Comparison of ENCODE assay signal across 23 cellular contexts in genomic region chr16:84563316-84563715, GRCh38. TPM values are rescaled to one million over a fixed set of nuclear protein-coding genes. Genes with fewer than 3 reads are reported as not detected.
A peak's percentile ranks its signal among the peaks of the same experiment; 100 is the strongest.
DNase-seq lines count a peak whose midpoint lies in the region; ATAC-seq, FAIRE-seq and TF ChIP-seq lines count a peak whose summit lies in the region.
"Had no signal": no experiment of that assay in that cellular context is flagged by ENCODE, and none has a peak within 500 bp of the region (broad histone marks: within the 10 kb centered on the region; RNA-seq: fewer than 3 reads in every experiment).

No MANE protein-coding gene starts in this region.

- H3K9ac ChIP-seq in HepG2 (ENCODE audit: insufficient read depth, low read depth, low read length) = no peak overlapping the region
- H3K9ac ChIP-seq in endodermal cell (ENCODE audit: extremely low read depth, low read length, poor library complexity, severe bottlenecking) = no peak overlapping the region

- H3K27ac ChIP-seq in HepG2 (ENCODE audit: extremely low read length, insufficient read depth, low read length) (no peak overlapping the region), right lobe of liver (no peak overlapping the region), endodermal cell (ENCODE audit: low read depth, low read length) (no peak overlapping the region), body of pancreas (no peak overlapping the region)
- H3K27ac ChIP-seq: adrenal gland, VCaP had no signal

- DNase-seq in HepG2 (ENCODE audit: low spot score) (no peak), right lobe of liver (no peak), WTC11 (ENCODE audit: low spot score) (no peak), endodermal cell (no peak), body of pancreas (no peak), foreskin melanocyte (no peak)
- DNase-seq: activated T-cell treated with anti-CD3 and anti-CD28 coated beads, Interleukin-2, amount 50 U/mL, for 72 hours; adrenal gland; CD8-positive, alpha-beta memory T cell; dermis blood vessel endothelial cell; GF-D8; left lung; MG63; natural killer cell; NCI-H1417; NK-92 treated with Interleukin-12 subunit alpha and Interleukin-12 subunit beta, amount 100 ng/mL, for 24 hours; Peyer's patch; T-cell had no signal

- no peak overlapping the region for H2AFZ ChIP-seq in HepG2 (ENCODE audit: low read length)

- ATAC-seq in HepG2 (no peak), right lobe of liver (no peak), WTC11 (no peak), GM21447 (IDR thresholded peaks at IDR 0.05; ENCODE audit: unreplicated experiment) (no peak), body of pancreas (no peak)
- ATAC-seq: activated T-cell treated with anti-CD3 and anti-CD28 coated beads, Interleukin-2, amount 50 U/mL, for 72 hours; HCT116; natural killer cell; sciatic nerve; T-cell had no signal

- H3K27me3 Mint-ChIP-seq in WTC11 (ENCODE audit: low read depth) = no peaks in the 10 kb centered on the region
- H3K27me3 Mint-ChIP-seq in endodermal cell (ENCODE audit: insufficient read depth) = no peaks in the 10 kb centered on the region
- H3K27me3 Mint-ChIP-seq: T-cell had no signal

- no peak for TF ChIP-seq POLR2A in HepG2 (IDR thresholded peaks at IDR 0.05; ENCODE audit: insufficient read depth in 1 of 2, low read depth in 2 of 2, low read length in 2 of 2)
- TF ChIP-seq POLR2A in right lobe of liver (IDR thresholded peaks at IDR 0.05) = no peak
- no peak for TF ChIP-seq POLR2A in body of pancreas (IDR thresholded peaks at IDR 0.05)

- H3K36me3 Mint-ChIP-seq in WTC11 = peaks cover 2% of the 10 kb centered on the region
- H3K36me3 Mint-ChIP-seq in endodermal cell (ENCODE audit: low read depth) = peaks cover 3% of the 10 kb centered on the region
- H3K36me3 Mint-ChIP-seq: natural killer cell had no signal

- H3K36me3 ChIP-seq in HepG2 (replicated peaks in 1 of 2; ENCODE audit: control insufficient read depth in 1 of 2, insufficient read depth in 2 of 2, low read length in 2 of 2) (0 out of 5 replicates have a peak, but pooled peaks cover 0 to 2% of the 10 kb centered on the region in 2 experiments), right lobe of liver (no peaks in the 10 kb centered on the region), endodermal cell (ENCODE audit: control insufficient read depth, insufficient read depth, low read length) (no peaks in the 10 kb centered on the region), body of pancreas (replicated peaks in 1 of 2; ENCODE audit: insufficient read depth in 1 of 2, low read depth in 2 of 2) (no peaks in the 10 kb centered on the region)

- in situ Hi-C loops in HepG2 (cut with HindIII; ENCODE audit: extremely low pct_ligation_motif_present, low pct_unique_long_range_greater_than_20kb) = no loop called here

- H4K20me1 ChIP-seq in HepG2 (ENCODE audit: insufficient read depth, low read length) = no peaks in the 10 kb centered on the region

- H3K4me3 ChIP-seq in HepG2 (replicated peaks in 1 of 3; ENCODE audit: insufficient read depth in 1 of 3, low read depth in 2 of 3, low read length in 3 of 3) = no peak overlapping the region
- no peak overlapping the region for H3K4me3 ChIP-seq in right lobe of liver
- H3K4me3 ChIP-seq in endodermal cell (ENCODE audit: low read length) = no peak overlapping the region
- no peak overlapping the region for H3K4me3 ChIP-seq in body of pancreas
- H3K4me3 ChIP-seq: adrenal gland, left lung, MG63, Peyer's patch had no signal

- H3K4me1 Mint-ChIP-seq in WTC11 (peaks cover 63% of the 10 kb centered on the region), endodermal cell (peaks cover 3% of the 10 kb centered on the region)

- H3K9me3 Mint-ChIP-seq in WTC11 (no peaks in the 10 kb centered on the region), endodermal cell (no peaks in the 10 kb centered on the region)
- H3K9me3 Mint-ChIP-seq: activated T-cell treated with anti-CD3 and anti-CD28 coated beads, Interleukin-2, amount 50 U/mL, for 72 hours; CD8-positive, alpha-beta memory T cell; natural killer cell; T-cell had no signal

- H3K27ac Mint-ChIP-seq in WTC11 = peak overlapping the region; percentile 88
- H3K27ac Mint-ChIP-seq in endodermal cell = peak overlapping the region; percentile 70
- H3K27ac Mint-ChIP-seq: activated T-cell treated with anti-CD3 and anti-CD28 coated beads, Interleukin-2, amount 50 U/mL, for 72 hours; natural killer cell had no signal

- no peak for TF ChIP-seq RAD21 in HepG2 (CRISPR knock-in tag; IDR thresholded peaks at IDR 0.05)

- FAIRE-seq in HepG2 (lab: Jason Lieb, UNC) = no peak
- FAIRE-seq: bronchial epithelial cell had no signal

- H3K4me2 ChIP-seq in HepG2 (ENCODE audit: low read depth, low read length) = no peak overlapping the region

- no peaks in the 10 kb centered on the region for H3K79me2 ChIP-seq in HepG2 (ENCODE audit: insufficient read depth, low read length)

- H3K27me3 ChIP-seq in HepG2 (ENCODE audit: control insufficient read depth in 1 of 2, insufficient read depth in 2 of 2, low read length in 2 of 2) (no peaks in the 10 kb centered on the region), right lobe of liver (no peaks in the 10 kb centered on the region), endodermal cell (ENCODE audit: control insufficient read depth, insufficient read depth, low read length, poor library complexity, severe bottlenecking) (no peaks in the 10 kb centered on the region), body of pancreas (no peaks in the 10 kb centered on the region)
- H3K27me3 ChIP-seq: adrenal gland, left lung, MG63, Peyer's patch had no signal

- H3K9me3 ChIP-seq in HepG2 (ENCODE audit: low read length) (no peaks in the 10 kb centered on the region), right lobe of liver (no peaks in the 10 kb centered on the region), endodermal cell (ENCODE audit: control insufficient read depth, low read length) (no peaks in the 10 kb centered on the region), body of pancreas (no peaks in the 10 kb centered on the region)
- H3K9me3 ChIP-seq: adrenal gland, left lung, MG63, Peyer's patch had no signal

- H3K4me3 Mint-ChIP-seq in WTC11 (no peak overlapping the region), endodermal cell (no peak overlapping the region)
- H3K4me3 Mint-ChIP-seq: activated T-cell treated with anti-CD3 and anti-CD28 coated beads, Interleukin-2, amount 50 U/mL, for 72 hours; CD8-positive, alpha-beta memory T cell; natural killer cell; T-cell had no signal

- no TSS peak for BruUV-seq in HepG2 (replicated peaks; lab: Mats Ljungman, UMichigan)

- CTCF ChIA-PET in HepG2 (lab: Yijun Ruan, JAX; ENCODE audit: low intra/inter-chr PET ratio, low total read pairs) (no interaction called here), WTC11 (lab: Charles Lee) (interaction anchor here (1.4 to 1.6 kb wide), 3 partner anchors 14 to 57 kb away, joined by 3 to 8 read pairs (median 4); no protein-coding TSS in a partner anchor)

- no peak for TF ChIP-seq EP300 in HepG2 (IDR thresholded peaks at IDR 0.05; ENCODE audit: low read depth in 2 of 2, low read length in 2 of 2)
- TF ChIP-seq EP300 in HepG2 (CRISPR knock-in tag; IDR thresholded peaks at IDR 0.05; ENCODE audit: borderline replicate concordance) = no peak

- no peak for TF ChIP-seq CTCF in HepG2 (CRISPR knock-in tag; IDR thresholded peaks at IDR 0.05)
- no peak for TF ChIP-seq CTCF in right lobe of liver (IDR thresholded peaks at IDR 0.05)
- no peak for TF ChIP-seq CTCF in WTC11 (IDR thresholded peaks at IDR 0.05)
- no peak for TF ChIP-seq CTCF in endodermal cell (conservative IDR thresholded peaks at IDR 0.05)
- TF ChIP-seq CTCF in body of pancreas (IDR thresholded peaks at IDR 0.05) = no peak

- 88% methylated on average over 2 of the region's 2 CpGs for WGBS in HepG2 (ENCODE audit: low lambda C conversion rate)
- 86% methylated on average over 1 of the region's 2 CpGs for WGBS in right lobe of liver (ENCODE audit: insufficient coverage, low coverage, low lambda C conversion rate, missing lambda C conversion rate)
- WGBS in endodermal cell (ENCODE audit: insufficient coverage in 1 of 2, insufficient read length in 1 of 2), 2 experiments = 94 to 100% methylated on average over 1 to 2 of the region's 2 CpGs
- 93 to 100% methylated on average over 1 to 2 of the region's 2 CpGs for WGBS in body of pancreas, 2 donors

- POLR2A ChIA-PET in HepG2 (lab: Yijun Ruan, JAX) = no interaction called here
- POLR2A ChIA-PET in WTC11 (lab: Charles Lee) = no interaction called here

- intact Hi-C loops in HepG2 (cut with micrococcal nuclease; ENCODE audit: unreplicated experiment) (no loop called here), right lobe of liver (cut with DNase I) (no loop called here), body of pancreas (cut with DNase I) (no loop called here)

- peaks cover 18% of the 10 kb centered on the region for H3K4me1 ChIP-seq in HepG2 (ENCODE audit: insufficient read depth, low read length)
- no peaks in the 10 kb centered on the region for H3K4me1 ChIP-seq in right lobe of liver
- H3K4me1 ChIP-seq in endodermal cell (ENCODE audit: control insufficient read depth, insufficient read depth, low read length) = no peaks in the 10 kb centered on the region
- no peaks in the 10 kb centered on the region for H3K4me1 ChIP-seq in body of pancreas
- H3K4me1 ChIP-seq: adrenal gland had no signal

RNA-seq across cellular contexts. Expression of gene COTL1, which starts 54.6 kb away (rescaled TPM):
- total RNA-seq in HepG2 (2016; rRNA removed; fragmentation: Illumina TruSeq; extraction: Trizol) (8.6 and 8.7 TPM in 2 replicates), right lobe of liver (10 to 100 TPM; 12.4 to 51.0 (median 18.6) TPM), WTC11 (2021) (102 to 122 TPM (median 122 TPM) in 3 replicates), endodermal cell (10 to 100 TPM; 33.4 to 34.9 TPM), body of pancreas (10 to 100 TPM; 19.7 to 20.4 TPM)
- 5.8 and 8.7 TPM in 2 replicates for total RNA-seq in HepG2 (2016; cell fraction: cytosol; rRNA removed; fragmentation: Illumina TruSeq; extraction: Trizol; ENCODE audit: low read depth)
- total RNA-seq in HepG2 (2016; cell fraction: insoluble cytoplasmic fraction; rRNA removed; fragmentation: Illumina TruSeq; extraction: Trizol) = 7.3 and 9.2 TPM in 2 replicates
- 14.0 and 18.2 TPM in 2 replicates for total RNA-seq in HepG2 (2016; cell fraction: membrane; rRNA removed; fragmentation: Illumina TruSeq; extraction: Trizol)
- 3.7 and 4.3 TPM in 2 replicates for total RNA-seq in HepG2 (2016; cell fraction: nucleus; rRNA removed; fragmentation: Illumina TruSeq; extraction: Trizol)
- polyA plus RNA-seq in HepG2 (2011; rRNA removed) = 9.7 and 16.9 TPM in 2 replicates
- polyA plus RNA-seq in HepG2 (2011; cell fraction: cytosol; rRNA removed) = 8.5 and 16.0 TPM in 2 replicates
- 5.1 and 7.3 TPM in 2 replicates for polyA plus RNA-seq in HepG2 (2011; cell fraction: nucleus; rRNA removed)
- polyA plus RNA-seq in HepG2 (2012) = 8.5 and 17.2 TPM in 2 replicates
- 15.3 and 18.5 TPM in 2 replicates for polyA plus RNA-seq in HepG2 (2016; cell fraction: cytosol; fragmentation: Illumina TruSeq; extraction: Trizol; ENCODE audit: low read depth)
- 17.5 and 21.2 TPM in 2 replicates for polyA plus RNA-seq in HepG2 (2016; cell fraction: insoluble cytoplasmic fraction; fragmentation: Illumina TruSeq; extraction: Trizol; ENCODE audit: low read depth)
- polyA plus RNA-seq in HepG2 (2016; cell fraction: membrane; fragmentation: Illumina TruSeq; extraction: Trizol; ENCODE audit: low read depth) = 23.1 and 28.6 TPM in 2 replicates
- 10.8 and 11.4 TPM in 2 replicates for polyA plus RNA-seq in HepG2 (2016; cell fraction: nucleus; fragmentation: Illumina TruSeq; extraction: Trizol; ENCODE audit: insufficient read depth, low read depth)
- polyA minus RNA-seq in HepG2 (2011; rRNA and poly(A)+ RNA removed; ENCODE audit: low replicate concordance) = 13.8 and 51.4 TPM in 2 replicates
- 3.7 and 9.1 TPM in 2 replicates for polyA minus RNA-seq in HepG2 (2011; cell fraction: cytosol; rRNA and poly(A)+ RNA removed)
- 3.7 and 4.8 TPM in 2 replicates for polyA minus RNA-seq in HepG2 (2011; cell fraction: nucleus; rRNA and poly(A)+ RNA removed)
- polyA plus RNA-seq in endodermal cell (2013, experiment 1 of 2) = 191 TPM
- 190 TPM for polyA plus RNA-seq in endodermal cell (2013, experiment 2 of 2)

RNA-seq across cellular contexts. Expression of gene MEAK7, which starts 58.9 kb away (rescaled TPM):
- total RNA-seq in HepG2 (2016; rRNA removed; fragmentation: Illumina TruSeq; extraction: Trizol) = 14.7 and 17.4 TPM in 2 replicates
- total RNA-seq in HepG2 (2016; cell fraction: cytosol; rRNA removed; fragmentation: Illumina TruSeq; extraction: Trizol; ENCODE audit: low read depth) = 1.0 and 1.5 TPM in 2 replicates
- 14.3 and 19.5 TPM in 2 replicates for total RNA-seq in HepG2 (2016; cell fraction: insoluble cytoplasmic fraction; rRNA removed; fragmentation: Illumina TruSeq; extraction: Trizol)
- 3.8 and 4.1 TPM in 2 replicates for total RNA-seq in HepG2 (2016; cell fraction: membrane; rRNA removed; fragmentation: Illumina TruSeq; extraction: Trizol)
- total RNA-seq in HepG2 (2016; cell fraction: nucleus; rRNA removed; fragmentation: Illumina TruSeq; extraction: Trizol) = 13.9 and 16.3 TPM in 2 replicates
- 11.8 and 12.0 TPM in 2 replicates for polyA plus RNA-seq in HepG2 (2011; rRNA removed)
- 10.9 and 11.8 TPM in 2 replicates for polyA plus RNA-seq in HepG2 (2011; cell fraction: cytosol; rRNA removed)
- 13.6 and 14.0 TPM in 2 replicates for polyA plus RNA-seq in HepG2 (2011; cell fraction: nucleus; rRNA removed)
- polyA plus RNA-seq in HepG2 (2012) = 6.9 and 8.1 TPM in 2 replicates
- 0.46 and 0.59 TPM in 2 replicates for polyA plus RNA-seq in HepG2 (2016; cell fraction: cytosol; fragmentation: Illumina TruSeq; extraction: Trizol; ENCODE audit: low read depth)
- 10.6 and 11.4 TPM in 2 replicates for polyA plus RNA-seq in HepG2 (2016; cell fraction: insoluble cytoplasmic fraction; fragmentation: Illumina TruSeq; extraction: Trizol; ENCODE audit: low read depth)
- polyA plus RNA-seq in HepG2 (2016; cell fraction: membrane; fragmentation: Illumina TruSeq; extraction: Trizol; ENCODE audit: low read depth) = 1.5 and 1.9 TPM in 2 replicates
- polyA plus RNA-seq in HepG2 (2016; cell fraction: nucleus; fragmentation: Illumina TruSeq; extraction: Trizol; ENCODE audit: insufficient read depth, low read depth) = 9.0 and 10.6 TPM in 2 replicates
- polyA minus RNA-seq in HepG2 (2011; rRNA and poly(A)+ RNA removed; ENCODE audit: low replicate concordance) = 20.4 and 30.6 TPM in 2 replicates
- polyA minus RNA-seq in HepG2 (2011; cell fraction: cytosol; rRNA and poly(A)+ RNA removed) = 7.9 and 10.9 TPM in 2 replicates
- polyA minus RNA-seq in HepG2 (2011; cell fraction: nucleus; rRNA and poly(A)+ RNA removed) = 17.6 and 19.1 TPM in 2 replicates
- total RNA-seq in right lobe of liver = 1 to 10 TPM; 2.9 to 5.2 (median 3.4) TPM
- 14.4 to 16.7 TPM (median 15.3 TPM) in 3 replicates for total RNA-seq in WTC11 (2021)
- total RNA-seq in endodermal cell = 10 to 100 TPM; 30.3 to 34.9 TPM
- polyA plus RNA-seq in endodermal cell (2013, experiment 1 of 2) = 16.1 TPM
- polyA plus RNA-seq in endodermal cell (2013, experiment 2 of 2) = 12.1 TPM
- 10 to 100 TPM in 1 of 2 donors, 1 to 10 TPM in 1; 6.7 to 11.2 TPM for total RNA-seq in body of pancreas
